In the genomic region with DNA sequence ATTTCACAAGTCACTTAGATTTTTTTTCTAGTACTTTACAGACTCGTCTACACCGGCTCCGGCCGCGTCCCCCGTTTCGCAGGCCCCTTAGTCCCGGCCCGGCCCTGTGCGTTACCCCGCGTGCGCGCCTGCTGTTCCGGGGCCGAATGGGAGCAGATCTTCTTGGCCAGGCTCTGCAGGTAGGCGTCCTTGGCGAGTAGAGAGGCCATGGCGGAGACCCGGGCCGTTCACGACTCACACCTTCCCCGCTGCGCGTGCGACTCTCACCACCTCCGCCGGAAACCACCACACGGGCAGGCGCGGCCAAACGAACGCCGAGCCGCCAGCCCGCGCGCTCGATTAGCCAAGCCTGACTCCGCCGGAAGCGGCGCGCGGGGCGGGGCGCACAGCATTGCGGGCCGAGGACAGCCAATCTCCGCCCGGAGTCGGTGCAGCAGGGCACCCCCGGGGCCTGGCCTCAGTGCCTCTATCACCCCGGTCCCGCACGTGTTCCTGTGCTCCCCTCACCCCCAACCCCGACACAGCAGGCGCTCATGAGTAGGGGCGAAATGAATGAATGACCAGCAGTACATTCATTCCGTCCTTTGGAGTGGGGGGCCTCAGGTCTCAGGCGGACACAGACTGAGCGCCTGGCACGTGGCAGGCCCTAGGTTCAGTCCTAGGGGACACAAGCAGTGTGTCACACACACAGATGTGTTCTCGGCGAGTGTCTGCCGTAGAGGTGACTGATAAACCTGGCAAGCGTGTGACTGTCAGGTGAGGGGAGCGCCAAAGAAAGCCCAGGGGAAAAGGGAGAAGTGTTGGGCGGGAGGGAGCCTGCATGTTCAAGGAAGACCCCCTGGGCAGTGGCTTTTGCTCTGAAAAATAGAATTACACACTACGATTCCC, we compare ENCODE assay signal across 8 cellular contexts. TPM values are rescaled to one million over a fixed set of nuclear protein-coding genes. Genes with fewer than 3 reads are reported as not detected.
DNase-seq lines count a peak whose midpoint lies in the region; ATAC-seq, FAIRE-seq and TF ChIP-seq lines count a peak whose summit lies in the region.

Gene SURF6 (minus strand): TSS at position 265 of the 888 bp plus-strand sequence. CDS start 56 bp downstream, at position 209.

- DNase-seq in DND-41: peak; percentile 92
- DNase-seq in GM23338 (ENCODE audit: low spot score): peak; percentile 98
- peak; percentile 91 for DNase-seq in Kasumi-1 (lab: John Stamatoyannopoulos, UW)
- DNase-seq in RCC 7860 (ENCODE audit: low spot score): peak; percentile 81
- peak; percentile 95 to 97 for DNase-seq in activated T-cell treated with anti-CD3 and anti-CD28 coated beads, Interleukin-2, amount 50 U/mL, for 48 hours
- peak; percentile 84 to 85 for DNase-seq in stimulated activated CD8-positive, alpha-beta memory T cell treated with anti-CD3 and anti-CD28 coated beads, Interleukin-7, amount 100 ng/mL, for 1 hour (ENCODE audit: low read depth in 2 of 2)

- peaks cover 16% of the 10 kb centered on the region for H3K4me1 Mint-ChIP-seq in GM23338

- H3K4me2 ChIP-seq in DND-41 (ENCODE audit: insufficient read depth, low read length) (peak within 1 kb of the TSS; percentile 95), GM23338 (peak within 1 kb of the TSS; percentile 97)

- peak within 1 kb of the TSS; percentile 99 for H3K27ac Mint-ChIP-seq in GM23338

- peak within 1 kb of the TSS; percentile 74 to 88; a peak in 3 of 4 replicates for H3K4me3 ChIP-seq in DND-41 (ENCODE audit: low read depth in 1 of 2, low read length in 2 of 2)
- H3K4me3 ChIP-seq in GM23338: peak within 1 kb of the TSS; percentile 99
- H3K4me3 ChIP-seq in muscle layer of duodenum (ENCODE audit: low read depth in 1 of 2, low read length in 2 of 2): peak within 1 kb of the TSS; percentile 79 to 92

- H3K79me2 ChIP-seq in DND-41 (ENCODE audit: insufficient read depth, low read length) (peaks cover 33% of the 10 kb centered on the region), GM23338 (replicated peaks; ENCODE audit: insufficient read depth) (peaks cover 19% of the 10 kb centered on the region)

- H3K4me1 ChIP-seq in DND-41 (ENCODE audit: insufficient read depth, low read length) (peaks cover 30% of the 10 kb centered on the region), GM23338 (ENCODE audit: insufficient read depth) (peaks cover 9% of the 10 kb centered on the region), muscle layer of duodenum (ENCODE audit: control insufficient read depth in 1 of 2, insufficient read depth in 2 of 2, low read length in 2 of 2) (peaks cover 8 to 22% of the 10 kb centered on the region in 2 donors)

- H3K9me3 Mint-ChIP-seq in GM23338: peaks cover 4% of the 10 kb centered on the region; the same call in 1 of the 3 replicates

- peak within 1 kb of the TSS; percentile 84 for H2AFZ ChIP-seq in DND-41 (ENCODE audit: low read depth, low read length)
- H2AFZ ChIP-seq in GM23338: peak within 1 kb of the TSS; percentile 95

- H3K36me3 Mint-ChIP-seq in GM23338 (ENCODE audit: low read depth): peaks cover 70% of the 10 kb centered on the region

- no peak for FAIRE-seq in RCC 7860 (lab: Jason Lieb, UNC)

- peaks cover 25% of the 10 kb centered on the region for H3K27me3 Mint-ChIP-seq in GM23338 (ENCODE audit: insufficient read depth, low read depth, poor library complexity)

- H3K36me3 ChIP-seq in DND-41 (ENCODE audit: insufficient read depth, low read length) (peaks cover 56% of the 10 kb centered on the region), GM23338 (ENCODE audit: insufficient read depth) (peaks cover 19% of the 10 kb centered on the region; the same call in 1 of the 2 replicates), muscle layer of duodenum (ENCODE audit: control insufficient read depth in 1 of 2, insufficient read depth in 2 of 2, low read length in 2 of 2) (peaks cover 40 to 49% of the 10 kb centered on the region in 2 donors)

- H3K9ac ChIP-seq in DND-41 (ENCODE audit: low read depth, low read length): peak within 1 kb of the TSS; percentile 79

- no peaks in the 10 kb centered on the region for H3K27me3 ChIP-seq in DND-41 (ENCODE audit: insufficient read depth, low read length, poor library complexity)
- H3K27me3 ChIP-seq in GM23338 (ENCODE audit: insufficient read depth): no peaks in the 10 kb centered on the region
- no peaks in the 10 kb centered on the region for H3K27me3 ChIP-seq in muscle layer of duodenum (ENCODE audit: low read depth, low read length)

- ATAC-seq in DND-41 (ENCODE audit: insufficient read depth, low read depth): peak; percentile 96
- ATAC-seq in GM23338: peak; percentile 94
- peak; percentile 92 for ATAC-seq in esophagus mucosa

- peaks cover 39% of the 10 kb centered on the region for H3F3A ChIP-seq in GM23338 (replicated peaks; ENCODE audit: low read depth)

- H3K9me3 ChIP-seq in DND-41 (ENCODE audit: insufficient read depth, low read length, severe bottlenecking): no peaks in the 10 kb centered on the region
- H3K9me3 ChIP-seq in muscle layer of duodenum (ENCODE audit: control insufficient read depth in 1 of 2, low read length in 2 of 2): no peaks in the 10 kb centered on the region

- no peak for TF ChIP-seq CTCF in DND-41 (IDR thresholded peaks at IDR 0.05; ENCODE audit: borderline replicate concordance, extremely low read depth, low read length, poor library complexity, severe bottlenecking)
- TF ChIP-seq CTCF in GM23338 (conservative IDR thresholded peaks at IDR 0.05; ENCODE audit: low read depth in 2 of 2): no peak

- H3K9me2 ChIP-seq in GM23338 (ENCODE audit: insufficient read depth): no peaks in the 10 kb centered on the region

- peak within 1 kb of the TSS; percentile 99 for H3K4me3 Mint-ChIP-seq in GM23338

- H4K20me1 ChIP-seq in DND-41 (ENCODE audit: insufficient read depth, low read length) (peaks cover 38% of the 10 kb centered on the region), GM23338 (replicated peaks; ENCODE audit: insufficient read depth) (peaks cover 8% of the 10 kb centered on the region)

- peak within 1 kb of the TSS; percentile 87 for H3K27ac ChIP-seq in DND-41 (ENCODE audit: low read length)
- H3K27ac ChIP-seq in GM23338 (ENCODE audit: low read depth): peak within 1 kb of the TSS; percentile 90
- peak within 1 kb of the TSS; percentile 72 for H3K27ac ChIP-seq in muscle layer of duodenum (ENCODE audit: low read length)

TF ChIP-seq in GM23338, 12 proteins besides CTCF, POLR2A, EP300 and RAD21:
- peak; percentile 95 for TF ChIP-seq ETS1 (IDR thresholded peaks at IDR 0.05)
- TF ChIP-seq CREB1 (CRISPR knock-in tag; IDR thresholded peaks at IDR 0.05; ENCODE audit: low read depth): peak; percentile 65
- TF ChIP-seq ZNF331 (CRISPR knock-in tag; IDR thresholded peaks at IDR 0.05; ENCODE audit: low read depth): no peak
- TF ChIP-seq POLR2AphosphoS5 (IDR thresholded peaks at IDR 0.05; ENCODE audit: low read depth): peak; percentile 89

RNA-seq across cellular contexts. Expression of gene SURF6, which starts in this region (rescaled TPM):
- 27.1 and 27.6 TPM in 2 replicates for total RNA-seq in GM23338 (2014; rRNA removed; shearing (Covaris generic))
- 15.4 and 17.6 TPM in 2 replicates for polyA plus RNA-seq in GM23338 (2016; fragmentation: Nextera tagmentation; extraction: Ambion mirVana)
- total RNA-seq in esophagus mucosa: 9.9 TPM

Comparison
In these comparisons a context has a peak if more than half of its experiments do, and no peak if none do; other contexts are left out.
1. Peak in every context shown above with its lines: DNase-seq, ATAC-seq, H3K4me3 ChIP-seq and H3K27ac ChIP-seq.